Comparison of ENCODE assay signal across 7 cellular contexts in genomic region chr6:7518853-7519252, GRCh38.
"Had no signal": no experiment of that assay in that cellular context is flagged by ENCODE, and none has a peak within 500 bp of the region (broad histone marks: within the 10 kb centered on the region; RNA-seq: fewer than 3 reads in every experiment).

No MANE protein-coding gene starts in this region.

- ATAC-seq: K562 had no signal

- H3K4me3 Mint-ChIP-seq: H9, HFFc6 had no signal

- H3K4me3 ChIP-seq: GM23248, K562 had no signal

- H3K9me3 Mint-ChIP-seq: H9, HFFc6 had no signal

- H3K27ac ChIP-seq: GM23248 had no signal

- H3K27ac Mint-ChIP-seq: H9, HFFc6 had no signal

- DNase-seq: GM23248, H9, HCEC 1CT, HFFc6, IMR-90, KG1 had no signal
